10 cellular contexts compared by ENCODE assay signal in the genomic region with DNA sequence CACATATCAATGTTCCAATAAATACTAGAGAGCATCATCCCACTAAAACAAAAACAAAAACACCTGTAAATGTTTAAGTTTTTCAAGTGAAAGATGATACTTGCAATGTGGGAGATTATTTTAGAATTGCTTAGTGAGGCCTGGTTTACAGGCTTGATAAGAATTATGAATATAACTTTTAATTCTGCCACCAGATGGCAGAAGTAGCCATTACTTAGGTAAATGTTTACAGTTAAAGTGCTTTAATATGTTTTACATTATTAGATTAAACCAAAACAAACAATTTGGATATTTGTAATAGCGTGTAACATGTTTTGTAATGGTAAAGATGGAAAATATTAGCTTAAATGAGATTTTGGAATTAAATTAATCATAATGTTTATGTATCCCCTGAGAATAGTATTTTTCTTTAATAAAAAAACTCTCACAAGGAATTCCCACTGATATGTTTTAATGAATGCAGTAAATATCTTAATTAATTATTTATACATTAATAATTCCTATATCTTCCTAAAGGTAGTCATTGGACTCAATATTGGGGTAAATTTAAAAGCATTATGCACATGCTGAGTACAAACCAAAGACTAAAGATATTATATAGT.
DNase-seq lines count a peak whose midpoint lies in the region; ATAC-seq, FAIRE-seq and TF ChIP-seq lines count a peak whose summit lies in the region.
"Had no signal": no experiment of that assay in that cellular context is flagged by ENCODE, and none has a peak within 500 bp of the region (broad histone marks: within the 10 kb centered on the region; RNA-seq: fewer than 3 reads in every experiment).

No MANE protein-coding gene starts in this region.

- in situ Hi-C loops in GM13977 (cut with MboI; ENCODE audit: low pct_unique_long_range_greater_than_20kb, low sequenced_read_pairs, unreplicated experiment) = no loop called here

- no peak overlapping the region for H3K4me3 Mint-ChIP-seq in T-cell

- no peaks in the 10 kb centered on the region for H3K36me3 ChIP-seq in upper lobe of left lung

- H3K4me1 Mint-ChIP-seq in T-cell = no peaks in the 10 kb centered on the region

- H3K9me3 ChIP-seq in A549 (no peaks in the 10 kb centered on the region), upper lobe of left lung (no peaks in the 10 kb centered on the region)

- peak; percentile 18 for FAIRE-seq in A549 (lab: Jason Lieb, UNC)
- peak; percentile 78 for FAIRE-seq in RCC 7860 (lab: Jason Lieb, UNC)

- TF ChIP-seq EP300 in A549 (IDR thresholded peaks at IDR 0.05) (no peak), upper lobe of left lung (IDR thresholded peaks at IDR 0.05) (no peak)

- peaks cover 0 to 3% of the 10 kb centered on the region in 2 donors for H3K27me3 Mint-ChIP-seq in T-cell

- H3K9me3 Mint-ChIP-seq in T-cell = no peaks in the 10 kb centered on the region

- H3K4me2 ChIP-seq in A549 = no peak overlapping the region

- H3K27ac ChIP-seq in A549 = no peak overlapping the region
- H3K27ac ChIP-seq in upper lobe of left lung = no peak overlapping the region
- H3K27ac ChIP-seq: skin epidermis had no signal

- H3K27ac Mint-ChIP-seq in T-cell = no peak overlapping the region

- TF ChIP-seq RAD21 in A549 (conservative IDR thresholded peaks at IDR 0.05 in 1 of 2, IDR thresholded peaks at IDR 0.05 in 1 of 2) = peak; percentile 64 to 80

- no peaks in the 10 kb centered on the region for H3K27me3 ChIP-seq in upper lobe of left lung

- no peak overlapping the region for H3K4me3 ChIP-seq in A549
- H3K4me3 ChIP-seq in upper lobe of left lung = no peak overlapping the region
- H3K4me3 ChIP-seq: skin epidermis had no signal

- CTCF ChIA-PET in A549 (lab: Yijun Ruan, JAX) (interaction anchor here (0.6 to 1.4 kb wide), 2 partner anchors 736 to 1491 kb away, joined by 3 to 4 read pairs; no protein-coding TSS in a partner anchor), T-cell (lab: Charles Lee) (interaction anchor here (0.6 kb wide), 2 partner anchors 10 to 1469 kb away, joined by 3 read pairs; no protein-coding TSS in a partner anchor)

- WGBS in A549 (ENCODE audit: missing lambda C conversion rate) = 0% methylated on average over 1 of the region's 1 CpG
- WGBS in upper lobe of left lung, 2 donors = 16 to 25% methylated on average over 1 of the region's 1 CpG

- DNase-seq in A549 (ENCODE audit: low read depth in 1 of 2, low spot score in 1 of 2) = peak; percentile 1 to 30
- DNase-seq in GM13977 (ENCODE audit: low spot score) = peak; percentile 7
- no peak for DNase-seq in RCC 7860 (ENCODE audit: low spot score)
- DNase-seq in globus pallidus (ENCODE audit: low spot score) = peak; percentile 45
- DNase-seq in T-cell = no peak
- DNase-seq in NCI-H2227 treated with DMSO at 0.1 percent for 48 hours (lab: John Stamatoyannopoulos, UW) = no peak
- no peak for DNase-seq in upper lobe of left lung
- DNase-seq: NCI-H524 treated with DMSO at 0.1 percent for 48 hours had no signal

- POLR2A ChIA-PET in A549 (lab: Yijun Ruan, JAX) (no interaction called here), T-cell (lab: Charles Lee) (no interaction called here)

- H3K4me1 ChIP-seq in A549 (no peaks in the 10 kb centered on the region), upper lobe of left lung (no peaks in the 10 kb centered on the region)

- no peak for ATAC-seq in A549
- ATAC-seq in T-cell (replicated peaks in 1 of 4) = no peak
- ATAC-seq in upper lobe of left lung (ENCODE audit: low FRiP score in 2 of 2) = no peak
- no peak for ATAC-seq in HG02981 (IDR thresholded peaks at IDR 0.05; ENCODE audit: unreplicated experiment)

- no peaks in the 10 kb centered on the region for H3K36me3 Mint-ChIP-seq in T-cell

- TF ChIP-seq POLR2A in A549 (IDR thresholded peaks at IDR 0.05; ENCODE audit: low read length) (no peak), upper lobe of left lung (IDR thresholded peaks at IDR 0.05) (no peak)

- TF ChIP-seq CTCF in A549 (IDR thresholded peaks at IDR 0.05) = peak; percentile 62
- peak; percentile 39 for TF ChIP-seq CTCF in GM13977 (IDR thresholded peaks at IDR 0.05; ENCODE audit: extremely low read depth, insufficient read depth, missing control alignments)
- TF ChIP-seq CTCF in upper lobe of left lung (IDR thresholded peaks at IDR 0.05) = no peak

TF ChIP-seq in A549, 52 proteins besides CTCF, POLR2A, EP300 and RAD21:
- TF ChIP-seq CBX2 (IDR thresholded peaks at IDR 0.05; ENCODE audit: borderline replicate concordance, low read depth) (no peak), SMC3 (IDR thresholded peaks at IDR 0.05) (peak; percentile 91)

Comparison
In these comparisons a context has a peak if more than half of its experiments do, and no peak if none do; other contexts are left out.
1. DNase-seq: peak in A549 (2 of 2), GM13977 (single experiment) and globus pallidus (single experiment); none in RCC 7860 (single experiment), T-cell (0 of 34), NCI-H2227 treated with DMSO at 0.1 percent for 48 hours (single experiment) and upper lobe of left lung (0 of 2).
2. CTCF ChIP-seq: peak in A549 (single experiment) and GM13977 (single experiment); none in upper lobe of left lung (0 of 6).